27 cellular contexts compared by ENCODE assay signal in genomic region chr19:54351474-54351873, GRCh38. TPM values are rescaled to one million over a fixed set of nuclear protein-coding genes. Genes with fewer than 3 reads are reported as not detected.
DNase-seq lines count a peak whose midpoint lies in the region; ATAC-seq, FAIRE-seq and TF ChIP-seq lines count a peak whose summit lies in the region.
"Had no signal": no experiment of that assay in that cellular context is flagged by ENCODE, and none has a peak within 500 bp of the region (broad histone marks: within the 10 kb centered on the region; RNA-seq: fewer than 3 reads in every experiment).

No MANE protein-coding gene starts in this region.

- intact Hi-C loops in GM12878 (cut with micrococcal nuclease; ENCODE audit: unreplicated experiment) (no loop called here), stomach (cut with DNase I; ENCODE audit: low total_unique reads) (no loop called here), mammary epithelial cell (cut with micrococcal nuclease) (no loop called here)

- peaks cover 25% of the 10 kb centered on the region for H3K36me3 ChIP-seq in CD4-positive, CD25-positive, alpha-beta regulatory T cell (ENCODE audit: control insufficient read depth, insufficient read depth, low read length)
- H3K36me3 ChIP-seq in MM.1S (replicated peaks; ENCODE audit: insufficient read depth, low read length) (no peaks in the 10 kb centered on the region), GM12878 (ENCODE audit: control insufficient read depth in 2 of 2, insufficient read depth in 2 of 2, low read length in 1 of 2) (no peaks in the 10 kb centered on the region), neutrophil (peaks cover 16% of the 10 kb centered on the region), stomach (peaks cover 0 to 13% (median 0%) of the 10 kb centered on the region in 4 donors), mammary epithelial cell (ENCODE audit: insufficient read depth, low read length) (no peaks in the 10 kb centered on the region)

- H3K9me2 ChIP-seq in MM.1S (replicated peaks; ENCODE audit: insufficient read depth, low read length), result no peaks in the 10 kb centered on the region

- peaks cover 7% of the 10 kb centered on the region for H3K36me3 Mint-ChIP-seq in CD4-positive, CD25-positive, alpha-beta regulatory T cell

- H3K9me3 Mint-ChIP-seq in CD4-positive, CD25-positive, alpha-beta regulatory T cell, result no peaks in the 10 kb centered on the region

- H3K27ac ChIP-seq in CD4-positive, CD25-positive, alpha-beta regulatory T cell (ENCODE audit: insufficient read depth, low read length, poor library complexity, severe bottlenecking), result no peak overlapping the region
- H3K27ac ChIP-seq in MM.1S (ENCODE audit: low read length), result peak overlapping the region; percentile 89
- H3K27ac ChIP-seq in GM12878 (ENCODE audit: control insufficient read depth, insufficient read depth), result no peak overlapping the region
- peak overlapping the region; percentile 82 for H3K27ac ChIP-seq in neutrophil
- H3K27ac ChIP-seq in stomach, result no peak overlapping the region
- no peak overlapping the region for H3K27ac ChIP-seq in mammary epithelial cell (ENCODE audit: insufficient read depth, low read depth, low read length)

- no peak for TF ChIP-seq RAD21 in GM12878 (IDR thresholded peaks at IDR 0.05; ENCODE audit: insufficient read depth, low read depth, low read length)

- CTCF ChIA-PET in GM12878 (lab: Yijun Ruan, JAX) (interaction anchor here (0.9 to 8.0 kb wide), 5 partner anchors 27 to 39 kb away, joined by 3 to 171 read pairs (median 3); no protein-coding TSS in a partner anchor), mammary epithelial cell (lab: Charles Lee; ENCODE audit: low non-redundant PET) (no interaction called here)

- peaks cover 17% of the 10 kb centered on the region for H3F3A ChIP-seq in MM.1S (ENCODE audit: insufficient read depth, low read length)

- POLR2A ChIA-PET in GM12878 (lab: Charles Lee), result interaction anchor here (1.3 kb wide), 1 partner anchor 25 kb away, joined by 4 read pairs; no protein-coding TSS in a partner anchor

- BruUV-seq in GM12878 (replicated peaks; lab: Mats Ljungman, UMichigan), result no TSS peak
- BruUV-seq in mammary epithelial cell (replicated peaks; lab: Mats Ljungman, UMichigan), result no TSS peak

- dilution Hi-C loops in mammary epithelial cell (cut with HindIII; ENCODE audit: low sequenced_read_pairs), result loop anchor here (5.0 kb wide), 1 partner anchor 69 kb away; the partner anchor contains the start of gene LILRB2

- TF ChIP-seq CTCF in MM.1S (IDR thresholded peaks at IDR 0.05; ENCODE audit: low read length), result no peak
- TF ChIP-seq CTCF in GM12878 (IDR thresholded peaks at IDR 0.05 in 2 of 3, conservative IDR thresholded peaks at IDR 0.05 in 1 of 3; ENCODE audit: control insufficient read depth in 2 of 3, extremely low read depth in 1 of 3, insufficient read depth in 1 of 3, low read depth in 3 of 3, low read length in 3 of 3), result no peak
- TF ChIP-seq CTCF in neutrophil (IDR thresholded peaks at IDR 0.05), result no peak
- no peak for TF ChIP-seq CTCF in stomach (IDR thresholded peaks at IDR 0.05)
- TF ChIP-seq CTCF in mammary epithelial cell (conservative IDR thresholded peaks at IDR 0.05 in 1 of 2, IDR thresholded peaks at IDR 0.05 in 1 of 2; ENCODE audit: extremely low read depth in 1 of 2, insufficient read depth in 1 of 2, low read depth in 1 of 2, low read length in 2 of 2), result no peak

- no peaks in the 10 kb centered on the region for H3K9me3 ChIP-seq in CD4-positive, CD25-positive, alpha-beta regulatory T cell (ENCODE audit: control insufficient read depth in 2 of 2, low read length in 2 of 2)
- H3K9me3 ChIP-seq in MM.1S (replicated peaks; ENCODE audit: insufficient read depth, low read length), result no peaks in the 10 kb centered on the region
- no peaks in the 10 kb centered on the region; the same call in 2 of the 3 replicates for H3K9me3 ChIP-seq in GM12878 (replicated peaks; ENCODE audit: control insufficient read depth, insufficient read depth, low read length)
- no peaks in the 10 kb centered on the region for H3K9me3 ChIP-seq in neutrophil
- no peaks in the 10 kb centered on the region for H3K9me3 ChIP-seq in stomach
- H3K9me3 ChIP-seq in mammary epithelial cell (replicated peaks; ENCODE audit: insufficient read depth, low read length), result peaks cover 8% of the 10 kb centered on the region

- no peak for ATAC-seq in CD4-positive, CD25-positive, alpha-beta regulatory T cell (ENCODE audit: low read depth in 2 of 2)
- ATAC-seq in GM12878, result peak; percentile 86

- H3K4me1 ChIP-seq in CD4-positive, CD25-positive, alpha-beta regulatory T cell (ENCODE audit: control insufficient read depth, insufficient read depth, low read length, poor library complexity, severe bottlenecking), result no peaks in the 10 kb centered on the region
- H3K4me1 ChIP-seq in MM.1S (ENCODE audit: low read length) (peaks cover 27% of the 10 kb centered on the region), GM12878 (ENCODE audit: control insufficient read depth, insufficient read depth, low read length) (no peaks in the 10 kb centered on the region), neutrophil (ENCODE audit: control insufficient read depth in 1 of 2, insufficient read depth in 1 of 2, low read depth in 1 of 2, low read length in 1 of 2) (peaks cover 21 to 26% of the 10 kb centered on the region in 2 experiments), stomach (no peaks in the 10 kb centered on the region), mammary epithelial cell (ENCODE audit: insufficient read depth, low read length) (no peaks in the 10 kb centered on the region)

- H3K4me1 Mint-ChIP-seq in CD4-positive, CD25-positive, alpha-beta regulatory T cell, result peaks cover 0 to 15% (median 9%) of the 10 kb centered on the region in 4 donors

- H3K27me3 Mint-ChIP-seq in CD4-positive, CD25-positive, alpha-beta regulatory T cell, result peaks cover 8% of the 10 kb centered on the region

- no peaks in the 10 kb centered on the region for H3K79me2 ChIP-seq in MM.1S (ENCODE audit: low read length)
- H3K79me2 ChIP-seq in GM12878 (ENCODE audit: control insufficient read depth, insufficient read depth, low read length), result no peaks in the 10 kb centered on the region
- no peaks in the 10 kb centered on the region for H3K79me2 ChIP-seq in mammary epithelial cell (ENCODE audit: insufficient read depth, low read length)

- TF ChIP-seq POLR2A in GM12878 (IDR thresholded peaks at IDR 0.05; ENCODE audit: low read depth, low read length) (no peak), stomach (IDR thresholded peaks at IDR 0.05) (no peak)

- RAD21 ChIA-PET in GM12878 (lab: Charles Lee; ENCODE audit: unreplicated experiment), result interaction anchor here (1.1 to 1.3 kb wide), 2 partner anchors 25 to 37 kb away, joined by 5 to 6 read pairs; no protein-coding TSS in a partner anchor

- TF ChIP-seq EP300 in GM12878 (IDR thresholded peaks at IDR 0.05; ENCODE audit: borderline replicate concordance in 1 of 2, control insufficient read depth in 1 of 2, low read depth in 2 of 2, low read length in 2 of 2) (no peak), stomach (IDR thresholded peaks at IDR 0.05) (no peak)

- H4K20me1 ChIP-seq in MM.1S (ENCODE audit: insufficient read depth, low read length), result no peaks in the 10 kb centered on the region
- no peaks in the 10 kb centered on the region for H4K20me1 ChIP-seq in GM12878 (ENCODE audit: control insufficient read depth, insufficient read depth)
- no peaks in the 10 kb centered on the region for H4K20me1 ChIP-seq in mammary epithelial cell (ENCODE audit: insufficient read depth, low read length)

- FAIRE-seq in GM12878 (lab: Jason Lieb, UNC), result no peak
- FAIRE-seq: D721Med, HTR-8/SVneo, RCC 7860 had no signal

- in situ Hi-C loops in GM12878 (cut with MboI) (no loop called here), mammary epithelial cell (cut with MboI; ENCODE audit: low sequenced_read_pairs in 2 of 2) (no loop called here)

- H3K27me3 ChIP-seq in CD4-positive, CD25-positive, alpha-beta regulatory T cell (ENCODE audit: control insufficient read depth, insufficient read depth, low read length), result peaks cover 3% of the 10 kb centered on the region
- H3K27me3 ChIP-seq in MM.1S (replicated peaks; ENCODE audit: insufficient read depth, low read length) (peaks cover 5% of the 10 kb centered on the region; the same call in 1 of the 2 replicates), GM12878 (replicated peaks in 1 of 2; ENCODE audit: control insufficient read depth in 2 of 2, insufficient read depth in 2 of 2, low read length in 1 of 2) (0 out of 4 replicates have a peak, but pooled peaks cover 0 to 3% of the 10 kb centered on the region in 2 experiments), neutrophil (no peaks in the 10 kb centered on the region), stomach (peaks cover 0 to 25% (median 0%) of the 10 kb centered on the region in 3 donors), mammary epithelial cell (ENCODE audit: insufficient read depth, low read length) (no peaks in the 10 kb centered on the region)

- H3K4me2 ChIP-seq in MM.1S (ENCODE audit: low read depth, low read length) (peak overlapping the region; percentile 57), GM12878 (ENCODE audit: control insufficient read depth, insufficient read depth) (no peak overlapping the region), mammary epithelial cell (ENCODE audit: insufficient read depth, low read depth, low read length) (no peak overlapping the region)

- SMC1A ChIA-PET in GM12878 (lab: Charles Lee; ENCODE audit: uncharacterized antibody, unreplicated experiment), result interaction anchor here (1.3 to 4.0 kb wide), 5 partner anchors 19 to 37 kb away, joined by 3 to 41 read pairs (median 4); no protein-coding TSS in a partner anchor

- H3K27ac Mint-ChIP-seq in CD4-positive, CD25-positive, alpha-beta regulatory T cell, result peak overlapping the region in 2 of 3 donors; percentile 18 to 42
- H3K27ac Mint-ChIP-seq: HFFc6 had no signal

- H3K9ac ChIP-seq in MM.1S (ENCODE audit: low read length) (peak overlapping the region; percentile 43; the same call in 1 of the 2 replicates), GM12878 (ENCODE audit: control insufficient read depth, insufficient read depth, low read length) (no peak overlapping the region), mammary epithelial cell (ENCODE audit: insufficient read depth, low read length) (no peak overlapping the region)

- H3K4me3 Mint-ChIP-seq in CD4-positive, CD25-positive, alpha-beta regulatory T cell, result no peak overlapping the region
- H3K4me3 Mint-ChIP-seq: HFFc6 had no signal

- no peak overlapping the region for H3K4me3 ChIP-seq in CD4-positive, CD25-positive, alpha-beta regulatory T cell (ENCODE audit: low read depth, low read length)
- H3K4me3 ChIP-seq in MM.1S (ENCODE audit: low read length) (no peak overlapping the region), GM12878 (no peak overlapping the region), neutrophil (ENCODE audit: low read depth in 1 of 2, low read length in 1 of 2) (no peak overlapping the region), stomach (no peak overlapping the region), mammary epithelial cell (replicated peaks in 1 of 3; ENCODE audit: insufficient read depth in 1 of 3, low read depth in 2 of 3, low read length in 3 of 3) (no peak overlapping the region)

- WGBS in GM12878 (ENCODE audit: insufficient coverage, insufficient replicate concordance, low lambda C conversion rate, missing lambda C conversion rate), result 22% methylated on average over 2 of the region's 2 CpGs
- WGBS in stomach, 5 donors, result 35 to 54% (median 37%) methylated on average over 2 of the region's 2 CpGs
- WGBS in mammary epithelial cell (ENCODE audit: low coverage, missing lambda C conversion rate), result 31% methylated on average over 2 of the region's 2 CpGs

- H2AFZ ChIP-seq in MM.1S (ENCODE audit: low read length) (no peak overlapping the region), GM12878 (ENCODE audit: control insufficient read depth, low read depth, low read length) (no peak overlapping the region), mammary epithelial cell (ENCODE audit: low read depth, low read length) (no peak overlapping the region)

- no peak for DNase-seq in CD4-positive, CD25-positive, alpha-beta regulatory T cell
- DNase-seq in MM.1S (peak; percentile 80), GM12878 (ENCODE audit: low read depth, low spot score) (no peak), GOT3 (lab: John Stamatoyannopoulos, UW) (no peak), stomach (no peak), DMS79 (lab: John Stamatoyannopoulos, UW) (no peak), mammary epithelial cell (no peak)
- DNase-seq: C1 segment of cervical spinal cord; DMS53; EL; GF-D8; H7; HFFc6; KG1; NCI-H1105; NCI-H146; NCI-H2029 treated with DMSO at 0.1 percent for 48 hours; NCI-H226; NCI-H510A treated with DMSO at 0.1 percent for 48 hours; NCI-H748 treated with DMSO at 0.1 percent for 48 hours; NK-92 treated with Interleukin-12 subunit alpha and Interleukin-12 subunit beta, amount 100 ng/mL, for 24 hours; Right ventricle myocardium superior had no signal

RNA-seq across cellular contexts. Expression of gene LILRA4, which starts 12.5 kb away (rescaled TPM):
- not detected for total RNA-seq in CD4-positive, CD25-positive, alpha-beta regulatory T cell
- not detected for polyA plus RNA-seq in CD4-positive, CD25-positive, alpha-beta regulatory T cell
- 7.6 and 8.3 TPM in 2 replicates for total RNA-seq in GM12878 (2013; cell fraction: nucleolus; rRNA removed)
- total RNA-seq in GM12878 (2014; rRNA removed) (17.9 and 19.1 TPM in 2 replicates), GM12878 (2014; rRNA removed; fragmentation: Illumina TruSeq; extraction: Trizol) (10.2 and 13.6 TPM in 2 replicates), GM12878 (2021) (12.7 and 17.2 TPM in 2 replicates), stomach (not detected), mammary epithelial cell (not detected)
- polyA plus RNA-seq in GM12878 (2011; ENCODE audit: low read depth), result 0.17 TPM
- polyA plus RNA-seq in GM12878 (2011; rRNA removed) (1.8 and 2.4 TPM in 2 replicates), GM12878 (2014; fragmentation: Illumina TruSeq; extraction: Trizol) (13.4 and 14.3 TPM in 2 replicates), GM12878 (2014; fragmentation: Nextera tagmentation; extraction: Ambion mirVana) (10 to 100 TPM in 1 of 2 experiments, 1 to 10 TPM in 1; 9.7 to 12.4 TPM), GM12878 (2014; rRNA removed) (17.4 and 18.5 TPM in 2 replicates), GM12878 (2016; fragmentation: Nextera tagmentation; extraction: Ambion mirVana) (1 to 10 TPM; 6.4 to 6.9 TPM), stomach (not detected), mammary epithelial cell (not detected)
- 2.6 and 4.1 TPM in 2 replicates for polyA plus RNA-seq in GM12878 (2011; cell fraction: cytosol; rRNA removed)
- polyA plus RNA-seq in GM12878 (2011; cell fraction: nucleus; rRNA removed), result 0.94 and 2.5 TPM in 2 replicates
- 0.32 and 1.4 TPM in 2 replicates for polyA plus RNA-seq in GM12878 (2012)
- polyA minus RNA-seq in GM12878 (2011; rRNA and poly(A)+ RNA removed), result 1.5 and 5.2 TPM in 2 replicates
- polyA minus RNA-seq in GM12878 (2011; cell fraction: cytosol; rRNA and poly(A)+ RNA removed), result 0.73 TPM in 1 of 2 replicates, not detected in the other
- polyA minus RNA-seq in GM12878 (2011; cell fraction: nucleus; rRNA and poly(A)+ RNA removed), result 1.2 and 1.8 TPM in 2 replicates
- not detected for polyA minus RNA-seq in mammary epithelial cell
- total RNA-seq: H7, HFFc6, Right ventricle myocardium superior, SK-MEL-5 had no signal

RNA-seq across cellular contexts. Expression of gene LAIR1, which starts 13.3 kb away (rescaled TPM):
- 33.2 TPM for total RNA-seq in CD4-positive, CD25-positive, alpha-beta regulatory T cell
- 10 to 100 TPM; 39.3 to 61.8 (median 45.3) TPM for polyA plus RNA-seq in CD4-positive, CD25-positive, alpha-beta regulatory T cell
- total RNA-seq in GM12878 (2013; cell fraction: nucleolus; rRNA removed), result 55.2 and 74.0 TPM in 2 replicates
- 36.2 and 41.2 TPM in 2 replicates for total RNA-seq in GM12878 (2014; rRNA removed)
- total RNA-seq in GM12878 (2014; rRNA removed; fragmentation: Illumina TruSeq; extraction: Trizol), result 39.2 and 41.8 TPM in 2 replicates
- 43.1 and 44.4 TPM in 2 replicates for total RNA-seq in GM12878 (2021)
- polyA plus RNA-seq in GM12878 (2011; ENCODE audit: low read depth), result not detected
- polyA plus RNA-seq in GM12878 (2011; rRNA removed), result 13.5 and 15.5 TPM in 2 replicates
- polyA plus RNA-seq in GM12878 (2011; cell fraction: cytosol; rRNA removed), result 11.1 and 15.1 TPM in 2 replicates
- 32.7 and 35.3 TPM in 2 replicates for polyA plus RNA-seq in GM12878 (2011; cell fraction: nucleus; rRNA removed)
- polyA plus RNA-seq in GM12878 (2012), result 0.13 and 0.23 TPM in 2 replicates
- 35.2 and 49.1 TPM in 2 replicates for polyA plus RNA-seq in GM12878 (2014; fragmentation: Illumina TruSeq; extraction: Trizol)
- 10 to 100 TPM in 1 of 2 experiments, 1 to 10 TPM in 1; 8.6 to 13.1 TPM for polyA plus RNA-seq in GM12878 (2014; fragmentation: Nextera tagmentation; extraction: Ambion mirVana)
- polyA plus RNA-seq in GM12878 (2014; rRNA removed), result 58.2 and 62.0 TPM in 2 replicates
- 10 to 100 TPM; 30.7 to 31.3 TPM for polyA plus RNA-seq in GM12878 (2016; fragmentation: Nextera tagmentation; extraction: Ambion mirVana)
- 9.7 and 14.6 TPM in 2 replicates for polyA minus RNA-seq in GM12878 (2011; rRNA and poly(A)+ RNA removed)
- 4.9 and 8.4 TPM in 2 replicates for polyA minus RNA-seq in GM12878 (2011; cell fraction: cytosol; rRNA and poly(A)+ RNA removed)
- polyA minus RNA-seq in GM12878 (2011; cell fraction: nucleus; rRNA and poly(A)+ RNA removed), result 10.9 and 19.9 TPM in 2 replicates
- total RNA-seq in stomach, result 1 to 10 TPM in 4 of 5 donors, under 1 TPM in 1; 0.87 to 9.1 (median 1.3) TPM
- polyA plus RNA-seq in stomach, result 1 to 10 TPM; 4.1 to 6.1 (median 5.4) TPM
- total RNA-seq in mammary epithelial cell, result not detected
- polyA plus RNA-seq in mammary epithelial cell, result not detected
- not detected for polyA minus RNA-seq in mammary epithelial cell
- total RNA-seq: HFFc6, SK-MEL-5 had no signal

RNA-seq across cellular contexts. Expression of gene LILRA5, which starts 38.5 kb away (rescaled TPM):
- total RNA-seq in CD4-positive, CD25-positive, alpha-beta regulatory T cell, result not detected
- under 1 TPM in 1 of 4 donors, not detected in 3; 0.67 TPM for polyA plus RNA-seq in CD4-positive, CD25-positive, alpha-beta regulatory T cell
- total RNA-seq in GM12878 (2013; cell fraction: nucleolus; rRNA removed), result 1.8 TPM in 1 of 2 replicates, not detected in the other
- 0.73 and 0.76 TPM in 2 replicates for total RNA-seq in GM12878 (2014; rRNA removed)
- total RNA-seq in GM12878 (2014; rRNA removed; fragmentation: Illumina TruSeq; extraction: Trizol), result 0.31 and 0.32 TPM in 2 replicates
- total RNA-seq in GM12878 (2021), result 0.41 and 0.51 TPM in 2 replicates
- polyA plus RNA-seq in GM12878 (2011; ENCODE audit: low read depth), result not detected
- not detected in 2 replicates for polyA plus RNA-seq in GM12878 (2011; rRNA removed)
- not detected in 2 replicates for polyA plus RNA-seq in GM12878 (2011; cell fraction: cytosol; rRNA removed)
- not detected in 2 replicates for polyA plus RNA-seq in GM12878 (2011; cell fraction: nucleus; rRNA removed)
- not detected in 2 replicates for polyA plus RNA-seq in GM12878 (2012)
- polyA plus RNA-seq in GM12878 (2014; fragmentation: Illumina TruSeq; extraction: Trizol), result 0.31 TPM in 1 of 2 replicates, not detected in the other
- under 1 TPM in 1 of 2 experiments, not detected in 1; 0.05 TPM for polyA plus RNA-seq in GM12878 (2014; fragmentation: Nextera tagmentation; extraction: Ambion mirVana)
- polyA plus RNA-seq in GM12878 (2014; rRNA removed), result 0.18 and 1.2 TPM in 2 replicates
- polyA plus RNA-seq in GM12878 (2016; fragmentation: Nextera tagmentation; extraction: Ambion mirVana), result not detected
- 0.21 TPM in 1 of 2 replicates, not detected in the other for polyA minus RNA-seq in GM12878 (2011; rRNA and poly(A)+ RNA removed)
- not detected in 2 replicates for polyA minus RNA-seq in GM12878 (2011; cell fraction: cytosol; rRNA and poly(A)+ RNA removed)
- not detected in 2 replicates for polyA minus RNA-seq in GM12878 (2011; cell fraction: nucleus; rRNA and poly(A)+ RNA removed)
- total RNA-seq in stomach, result 1 to 10 TPM in 3 of 5 donors, not detected in 2; 2.6 to 8.5 (median 2.9) TPM
- 1 to 10 TPM; 1.1 to 2.9 (median 1.2) TPM for polyA plus RNA-seq in stomach
- not detected for total RNA-seq in mammary epithelial cell
- not detected for polyA plus RNA-seq in mammary epithelial cell
- polyA minus RNA-seq in mammary epithelial cell, result not detected
- total RNA-seq: H7, HFFc6, SK-MEL-5 had no signal

Comparison
In these comparisons a context has a peak if more than half of its experiments do, and no peak if none do; other contexts are left out.
1. H3K27ac ChIP-seq: peak in MM.1S (single experiment) and neutrophil (single experiment); none in CD4-positive, CD25-positive, alpha-beta regulatory T cell (single experiment), GM12878 (single experiment), stomach (0 of 5) and mammary epithelial cell (single experiment).